ENCODE assay signal across 31 cellular contexts in the genomic region with DNA sequence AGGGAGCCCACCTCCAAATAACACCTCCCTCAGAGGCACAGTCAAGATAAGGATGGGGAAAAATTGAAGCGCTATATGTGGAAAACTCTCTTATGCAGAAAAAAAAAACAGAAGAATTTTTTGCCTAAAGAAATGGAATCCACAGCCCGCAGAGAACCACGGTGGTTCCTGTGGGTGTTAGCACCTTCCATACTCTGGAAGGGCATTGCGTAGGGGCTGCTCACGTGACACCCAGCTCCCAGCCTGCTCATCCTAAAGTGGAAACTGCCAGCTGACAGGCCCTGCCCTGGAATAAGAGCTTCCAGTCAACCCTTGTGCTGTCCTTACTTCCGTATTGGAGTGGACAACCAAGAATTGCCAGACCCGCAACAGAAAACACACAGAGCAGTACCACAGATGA.
"Had no signal": no experiment of that assay in that cellular context is flagged by ENCODE, and none has a peak within 500 bp of the region (broad histone marks: within the 10 kb centered on the region; RNA-seq: fewer than 3 reads in every experiment).

No MANE protein-coding gene starts in this region.

- H3K4me1 Mint-ChIP-seq: neural crest cell; stimulated activated memory B cell treated with anti-CD40 and anti-IgM and Interleukin-4, amounts not matched to agents 10 μg/mL and 1 μg/mL and 100 μg/mL, for 72 hours had no signal

- H2AFZ ChIP-seq: parathyroid adenoma had no signal

- H3K9me3 Mint-ChIP-seq: activated CD4-positive, alpha-beta memory T cell treated with anti-CD3 and anti-CD28 coated beads, Interleukin-2, amount 10 ng/mL, durations not matched to agents 7 days and 5 days; activated CD4-positive, alpha-beta T cell treated with anti-CD3 and anti-CD28 coated beads, Interleukin-2, amount 10 ng/mL, durations not matched to agents 7 days and 5 days; activated T-cell treated with anti-CD3 and anti-CD28 coated beads, Interleukin-2, amount 50 U/mL, for 24 hours; neural crest cell; stimulated activated memory B cell treated with anti-CD40 and anti-IgM and Interleukin-4, amounts not matched to agents 10 μg/mL and 1 μg/mL and 100 μg/mL, for 72 hours; WTC11 had no signal

- H3K27ac Mint-ChIP-seq: activated CD4-positive, alpha-beta memory T cell treated with anti-CD3 and anti-CD28 coated beads, Interleukin-2, amount 10 ng/mL, durations not matched to agents 7 days and 5 days; activated CD4-positive, alpha-beta T cell treated with anti-CD3 and anti-CD28 coated beads, Interleukin-2, amount 10 ng/mL, durations not matched to agents 7 days and 5 days; activated T-cell treated with anti-CD3 and anti-CD28 coated beads, Interleukin-2, amount 50 U/mL, for 24 hours; mesothelial cell of epicardium; naive thymus-derived CD4-positive, alpha-beta T cell; stimulated activated memory B cell treated with anti-CD40 and anti-IgM and Interleukin-4, amounts not matched to agents 10 μg/mL and 1 μg/mL and 100 μg/mL, for 72 hours; T-helper 17 cell; WTC11 had no signal

- H3K36me3 ChIP-seq: esophagus squamous epithelium, right atrium auricular region, tibial nerve had no signal

- H3K79me2 ChIP-seq: parathyroid adenoma had no signal

- ATAC-seq: naive thymus-derived CD4-positive, alpha-beta T cell; psoas muscle; stimulated activated memory B cell treated with anti-CD40 and anti-IgM and Interleukin-4, amounts not matched to agents 10 μg/mL and 1 μg/mL and 100 μg/mL, for 72 hours; T-helper 17 cell; WTC11 had no signal

- H3K9me3 ChIP-seq: esophagus squamous epithelium, psoas muscle, right atrium auricular region, tibial nerve had no signal

- H3K4me1 ChIP-seq: psoas muscle, right atrium auricular region, tibial nerve had no signal

- H3K27me3 ChIP-seq: right atrium auricular region, tibial nerve had no signal

- DNase-seq: activated CD4-positive, alpha-beta memory T cell treated with anti-CD3 and anti-CD28 coated beads, Interleukin-2, amount 10 ng/mL, durations not matched to agents 7 days and 5 days; activated CD4-positive, alpha-beta T cell treated with anti-CD3 and anti-CD28 coated beads for 1 hour; activated CD4-positive, alpha-beta T cell treated with anti-CD3 and anti-CD28 coated beads, Interleukin-2, amount 10 ng/mL, durations not matched to agents 7 days and 5 days; activated CD8-positive, alpha-beta memory T cell treated with anti-CD3 and anti-CD28 coated beads, Interleukin-2, amount 50 U/mL, for 48 hours; activated gamma-delta T cell; activated naive CD4-positive, alpha-beta T cell treated with anti-CD3 and anti-CD28 coated beads, Interleukin-2, amount 50 U/mL, for 16 hours; activated T-cell treated with anti-CD3 and anti-CD28 coated beads, Interleukin-2, amount 50 U/mL, for 24 hours; amniotic stem cell; central memory CD4-positive, alpha-beta T cell; effector CD8-positive, alpha-beta T cell; esophagus squamous epithelium; foreskin melanocyte; left cardiac atrium; mammary epithelial cell; naive thymus-derived CD4-positive, alpha-beta T cell; occipital lobe; psoas muscle; stimulated activated CD4-positive, alpha-beta T cell treated with anti-CD3 and anti-CD28 coated beads, Interleukin-1b, Interleukin-23, amount 100 ng/mL, for 48 hours; stimulated activated CD4-positive, alpha-beta T cell treated with anti-CD3 and anti-CD28 coated beads, Interleukin-4, amount 100 ng/mL, for 4 hours; stimulated activated CD8-positive, alpha-beta memory T cell treated with anti-CD3 and anti-CD28 coated beads, Interleukin-4, amount 100 ng/mL, for 48 hours; T-helper 17 cell; T1000 had no signal

- H3K9ac ChIP-seq: parathyroid adenoma had no signal

- H3K4me3 Mint-ChIP-seq: activated CD4-positive, alpha-beta memory T cell treated with anti-CD3 and anti-CD28 coated beads, Interleukin-2, amount 10 ng/mL, durations not matched to agents 7 days and 5 days; activated CD4-positive, alpha-beta T cell treated with anti-CD3 and anti-CD28 coated beads, Interleukin-2, amount 10 ng/mL, durations not matched to agents 7 days and 5 days; activated T-cell treated with anti-CD3 and anti-CD28 coated beads, Interleukin-2, amount 50 U/mL, for 24 hours; mesothelial cell of epicardium; naive thymus-derived CD4-positive, alpha-beta T cell; neural crest cell; stimulated activated memory B cell treated with anti-CD40 and anti-IgM and Interleukin-4, amounts not matched to agents 10 μg/mL and 1 μg/mL and 100 μg/mL, for 72 hours; T-helper 17 cell; WTC11 had no signal

- H3K4me2 ChIP-seq: smooth muscle cell had no signal

- H3K4me3 ChIP-seq: esophagus squamous epithelium, psoas muscle, right atrium auricular region, smooth muscle cell, tibial nerve had no signal

- H3K27ac ChIP-seq: epithelial cell of prostate, esophagus squamous epithelium, parathyroid adenoma, psoas muscle, right atrium auricular region, tibial nerve had no signal

- H3K36me3 Mint-ChIP-seq: mesothelial cell of epicardium; naive thymus-derived CD4-positive, alpha-beta T cell; stimulated activated memory B cell treated with anti-CD40 and anti-IgM and Interleukin-4, amounts not matched to agents 10 μg/mL and 1 μg/mL and 100 μg/mL, for 72 hours; WTC11 had no signal
